24 cellular contexts compared by ENCODE assay signal in genomic region chr3:133897547-133897946, GRCh38.
"Had no signal": no experiment of that assay in that cellular context is flagged by ENCODE, and none has a peak within 500 bp of the region (broad histone marks: within the 10 kb centered on the region; RNA-seq: fewer than 3 reads in every experiment).

No MANE protein-coding gene starts in this region.

- DNase-seq: dermis blood vessel endothelial cell; effector CD4-positive, alpha-beta T cell; erythroblast; foreskin melanocyte; head of caudate nucleus; kidney; left cardiac atrium; left ventricle myocardium inferior; mesendoderm; naive thymus-derived CD4-positive, alpha-beta T cell; occipital lobe; psoas muscle; retina; right lobe of liver; stimulated activated CD4-positive, alpha-beta T cell treated with anti-CD3 and anti-CD28 coated beads, Interleukin-4, amount 100 ng/mL, for 1 hour; stimulated activated CD8-positive, alpha-beta memory T cell treated with anti-CD3 and anti-CD28 coated beads, Interleukin-4, amount 100 ng/mL, for 48 hours; testis had no signal

- H3K36me3 ChIP-seq: left ventricle myocardium inferior, right lobe of liver, tibial nerve had no signal

- H3K9me3 Mint-ChIP-seq: central memory CD8-positive, alpha-beta T cell; endodermal cell; stimulated activated effector memory CD8-positive, alpha-beta T cell treated with anti-CD3 and anti-CD28 coated beads, Interleukin-12 subunit alpha, Interleukin-12 subunit beta, amount 100 ng/mL, for 72 hours had no signal

- H3K27ac Mint-ChIP-seq: endodermal cell; naive thymus-derived CD4-positive, alpha-beta T cell; stimulated activated effector memory CD8-positive, alpha-beta T cell treated with anti-CD3 and anti-CD28 coated beads, Interleukin-12 subunit alpha, Interleukin-12 subunit beta, amount 100 ng/mL, for 72 hours; stimulated activated naive CD8-positive, alpha-beta T cell treated with anti-CD3 and anti-CD28 coated beads, Interleukin-15, Interleukin-2, amounts not matched to agents 100 ng/mL and 50 ng/mL, for 24 hours had no signal

- H2AFZ ChIP-seq: hepatocyte had no signal

- H3K36me3 Mint-ChIP-seq: stimulated activated effector memory CD8-positive, alpha-beta T cell treated with anti-CD3 and anti-CD28 coated beads, Interleukin-12 subunit alpha, Interleukin-12 subunit beta, amount 100 ng/mL, for 72 hours had no signal

- H3K4me2 ChIP-seq: hepatocyte had no signal

- H3K27me3 ChIP-seq: testis had no signal

- H3K79me2 ChIP-seq: hepatocyte had no signal

- H3K4me3 Mint-ChIP-seq: central memory CD8-positive, alpha-beta T cell; stimulated activated naive CD8-positive, alpha-beta T cell treated with anti-CD3 and anti-CD28 coated beads, Interleukin-15, Interleukin-2, amounts not matched to agents 100 ng/mL and 50 ng/mL, for 24 hours had no signal

- ATAC-seq: left cardiac atrium; naive thymus-derived CD4-positive, alpha-beta T cell; psoas muscle; right lobe of liver; stimulated activated effector memory CD8-positive, alpha-beta T cell treated with anti-CD3 and anti-CD28 coated beads, Interleukin-12 subunit alpha, Interleukin-12 subunit beta, amount 100 ng/mL, for 72 hours had no signal

- H3K9me3 ChIP-seq: left ventricle myocardium inferior, psoas muscle, right lobe of liver, testis, tibial nerve had no signal

- H3K4me3 ChIP-seq: hepatocyte, left ventricle myocardium inferior, lung, psoas muscle, right lobe of liver, testis, tibial nerve had no signal

- H3K27ac ChIP-seq: hepatocyte, left ventricle myocardium inferior, psoas muscle, right lobe of liver, testis, tibial nerve had no signal

- H3K4me1 ChIP-seq: psoas muscle had no signal

- H3K4me1 Mint-ChIP-seq: central memory CD8-positive, alpha-beta T cell; endodermal cell had no signal
